Comparison of ENCODE assay signal across 1 cellular context in the genomic region with DNA sequence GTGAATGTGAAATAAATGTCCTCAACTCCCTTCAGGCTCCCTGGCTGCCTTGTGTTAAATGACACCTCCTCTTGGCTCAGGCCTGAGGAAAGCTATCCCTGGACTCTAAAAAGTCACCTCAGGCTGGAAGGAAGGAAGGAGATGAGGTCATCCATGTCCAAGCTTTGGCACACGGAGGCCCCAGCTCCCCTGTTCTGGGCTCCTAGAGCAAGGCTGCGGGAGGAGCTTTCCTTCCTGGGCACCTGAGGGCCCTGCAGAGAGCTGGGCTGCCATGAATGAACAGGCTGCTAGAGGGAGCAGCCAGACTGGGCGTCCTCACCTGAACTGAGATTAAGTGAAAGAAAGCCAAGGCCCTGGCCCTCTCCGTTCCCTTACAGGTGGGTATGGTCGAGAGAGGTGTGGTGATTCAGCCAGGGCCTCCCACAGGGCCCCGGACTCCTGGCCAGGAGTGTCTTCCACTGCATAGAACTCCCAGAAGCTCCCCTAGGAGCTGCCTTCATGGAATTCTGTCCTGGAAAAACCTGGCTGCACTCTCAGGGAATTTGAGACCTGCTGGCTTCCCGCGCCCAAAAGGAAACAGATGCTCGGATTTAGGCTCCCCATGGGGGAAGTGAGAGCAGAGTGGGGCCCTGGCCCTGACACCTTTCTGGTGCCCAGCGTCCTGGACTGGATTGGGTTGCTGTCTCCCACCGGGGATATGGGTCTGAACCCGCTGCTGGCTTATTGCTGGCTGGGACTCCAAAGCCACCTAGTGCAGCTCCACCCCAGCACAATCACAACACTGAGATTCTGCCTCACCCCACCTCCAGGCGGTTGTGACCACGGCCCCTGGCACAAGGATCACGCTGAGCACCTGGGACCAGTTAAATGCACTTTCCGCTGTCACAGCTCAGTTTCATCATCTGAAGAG.
TF ChIP-seq lines count a peak whose summit lies in the region.

No MANE protein-coding gene starts in this region.

TF ChIP-seq in K562, 482 proteins besides CTCF, POLR2A, EP300 and RAD21:
- TF ChIP-seq SIRT6 (IDR thresholded peaks at IDR 0.05; ENCODE audit: low read depth, low read length) (no peak), POLR2AphosphoS5 (IDR thresholded peaks at IDR 0.05; ENCODE audit: control insufficient read depth, insufficient read depth, low read depth, low read length) (peak; percentile 12; the same call in 1 of the 2 replicates), HNRNPL (IDR thresholded peaks at IDR 0.05; ENCODE audit: low read depth, low read length) (no peak)
- TF ChIP-seq, protein P1, sequence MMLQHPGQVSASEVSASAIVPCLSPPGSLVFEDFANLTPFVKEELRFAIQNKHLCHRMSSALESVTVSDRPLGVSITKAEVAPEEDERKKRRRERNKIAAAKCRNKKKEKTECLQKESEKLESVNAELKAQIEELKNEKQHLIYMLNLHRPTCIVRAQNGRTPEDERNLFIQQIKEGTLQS (IDR thresholded peaks at IDR 0.05) = peak; percentile 35; the same call in 1 of the 2 replicates
- TF ChIP-seq, protein P1 (CRISPR knock-in tag; conservative IDR thresholded peaks at IDR 0.05) = no peak
